In genomic region chr12:92363295-92364146, GRCh38 we compare ENCODE assay signal across 8 cellular contexts.
DNase-seq lines count a peak whose midpoint lies in the region; ATAC-seq and TF ChIP-seq lines count a peak whose summit lies in the region.

No MANE protein-coding gene starts in this region.

- no peak overlapping the region for H4K5ac ChIP-seq in mesendoderm (ENCODE audit: low read length)

- intact Hi-C loops in mammary epithelial cell (cut with micrococcal nuclease): no loop called here
- intact Hi-C loops in stomach (cut with DNase I; ENCODE audit: low total_unique reads): no loop called here

- peak; percentile 71 for ATAC-seq in GM18909 (IDR thresholded peaks at IDR 0.05; ENCODE audit: poor library complexity, unreplicated experiment)
- ATAC-seq in HG03103 (IDR thresholded peaks at IDR 0.05; ENCODE audit: low read depth, unreplicated experiment): peak; percentile 56

- no peak overlapping the region for H3K4me3 ChIP-seq in mammary epithelial cell (replicated peaks in 1 of 3; ENCODE audit: insufficient read depth in 1 of 3, low read depth in 2 of 3, low read length in 3 of 3)
- no peak overlapping the region for H3K4me3 ChIP-seq in mesendoderm (ENCODE audit: low read length)
- H3K4me3 ChIP-seq in stomach: peak overlapping the region in 3 of 4 donors; percentile 12 to 17 (median 16)

- H3K18ac ChIP-seq in mesendoderm (ENCODE audit: low read length): no peak overlapping the region

- H3K9ac ChIP-seq in mammary epithelial cell (ENCODE audit: insufficient read depth, low read length) (no peak overlapping the region), mesendoderm (ENCODE audit: low read length) (no peak overlapping the region)

- H3K23ac ChIP-seq in mesendoderm (ENCODE audit: low read length): no peak overlapping the region

- no peak overlapping the region for H2BK120ac ChIP-seq in mesendoderm (ENCODE audit: low read depth, low read length)

- no peak overlapping the region for H3K4ac ChIP-seq in mesendoderm (ENCODE audit: low read depth, low read length)

- dilution Hi-C loops in mammary epithelial cell (cut with HindIII; ENCODE audit: low sequenced_read_pairs): no loop called here

- no peak for TF ChIP-seq POLR2A in stomach (IDR thresholded peaks at IDR 0.05)

- in situ Hi-C loops in mammary epithelial cell (cut with MboI; ENCODE audit: low sequenced_read_pairs in 2 of 2): no loop called here

- H3K4me1 ChIP-seq in mammary epithelial cell (ENCODE audit: insufficient read depth, low read length) (peaks cover 6% of the 10 kb centered on the region), mesendoderm (ENCODE audit: control insufficient read depth, low read depth, low read length) (no peaks in the 10 kb centered on the region), stomach (peaks cover 6 to 18% (median 10%) of the 10 kb centered on the region in 4 donors)

- H4K20me1 ChIP-seq in mammary epithelial cell (ENCODE audit: insufficient read depth, low read length): no peaks in the 10 kb centered on the region

- H3K27ac ChIP-seq in mammary epithelial cell (ENCODE audit: insufficient read depth, low read depth, low read length) (no peak overlapping the region), mesendoderm (ENCODE audit: low read depth, low read length) (no peak overlapping the region), stomach (peak overlapping the region in 4 of 5 donors; percentile 22 to 72 (median 42))

- no peak overlapping the region for H3K4me2 ChIP-seq in mammary epithelial cell (ENCODE audit: insufficient read depth, low read depth, low read length)
- no peak overlapping the region for H3K4me2 ChIP-seq in mesendoderm (ENCODE audit: low read length)

- no peak overlapping the region for H2BK5ac ChIP-seq in mesendoderm (ENCODE audit: low read length)

- no TSS peak for BruUV-seq in mammary epithelial cell (replicated peaks; lab: Mats Ljungman, UMichigan)

- CTCF ChIA-PET in mammary epithelial cell (lab: Charles Lee; ENCODE audit: low non-redundant PET): no interaction called here

- peak; percentile 7 for DNase-seq in AG08396 (ENCODE audit: low spot score)
- DNase-seq in T follicular helper cell (ENCODE audit: low read depth): peak; percentile 36
- DNase-seq in mammary epithelial cell: no peak
- peak; percentile 16 for DNase-seq in mesendoderm
- no peak for DNase-seq in stomach
- no peak for DNase-seq in COLO668 (lab: John Stamatoyannopoulos, UW; ENCODE audit: unreplicated experiment)

- H3K9me3 ChIP-seq in mammary epithelial cell (replicated peaks; ENCODE audit: insufficient read depth, low read length) (no peaks in the 10 kb centered on the region), stomach (no peaks in the 10 kb centered on the region)

- H3K56ac ChIP-seq in mesendoderm (ENCODE audit: low read length): no peak overlapping the region

- H4K8ac ChIP-seq in mesendoderm (ENCODE audit: low read depth, low read length): no peak overlapping the region

- H3K79me2 ChIP-seq in mammary epithelial cell (ENCODE audit: insufficient read depth, low read length) (no peaks in the 10 kb centered on the region), mesendoderm (ENCODE audit: control insufficient read depth, insufficient read depth, low read length) (no peaks in the 10 kb centered on the region)

- no peak overlapping the region for H2BK15ac ChIP-seq in mesendoderm (replicated peaks; ENCODE audit: low read depth)

- TF ChIP-seq EP300 in stomach (IDR thresholded peaks at IDR 0.05): no peak

- no peak overlapping the region for H2AK5ac ChIP-seq in mesendoderm (ENCODE audit: low read length)

- TF ChIP-seq CTCF in mammary epithelial cell (conservative IDR thresholded peaks at IDR 0.05 in 1 of 2, IDR thresholded peaks at IDR 0.05 in 1 of 2; ENCODE audit: extremely low read depth in 1 of 2, insufficient read depth in 1 of 2, low read depth in 1 of 2, low read length in 2 of 2): no peak
- no peak for TF ChIP-seq CTCF in stomach (IDR thresholded peaks at IDR 0.05)

- H3K27me3 ChIP-seq in mammary epithelial cell (ENCODE audit: insufficient read depth, low read length) (no peaks in the 10 kb centered on the region), mesendoderm (ENCODE audit: insufficient read depth, low read length, poor library complexity) (no peaks in the 10 kb centered on the region), stomach (no peaks in the 10 kb centered on the region)

- peak overlapping the region; percentile 75 for H2AFZ ChIP-seq in mammary epithelial cell (ENCODE audit: low read depth, low read length)

- 62% methylated on average over 7 of the region's 11 CpGs for WGBS in mammary epithelial cell (ENCODE audit: low coverage, missing lambda C conversion rate)
- WGBS in mesendoderm (ENCODE audit: extremely low coverage, insufficient coverage, low lambda C conversion rate): no CpG with 5 or more reads among the region's 11 CpGs
- WGBS in stomach, 5 donors: 43 to 62% (median 60%) methylated on average over 11 of the region's 11 CpGs

- no peaks in the 10 kb centered on the region for H3K79me1 ChIP-seq in mesendoderm (ENCODE audit: low read length)

- H3K36me3 ChIP-seq in mammary epithelial cell (ENCODE audit: insufficient read depth, low read length) (no peaks in the 10 kb centered on the region), mesendoderm (ENCODE audit: control insufficient read depth, insufficient read depth, low read length) (no peaks in the 10 kb centered on the region), stomach (no peaks in the 10 kb centered on the region)

Comparison
In these comparisons a context has a peak if more than half of its experiments do, and no peak if none do; other contexts are left out.
1. DNase-seq: peak in AG08396 (single experiment), T follicular helper cell (single experiment) and mesendoderm (single experiment); none in mammary epithelial cell (single experiment), stomach (single experiment) and COLO668 (single experiment).
2. H3K27ac ChIP-seq: peak in stomach (4 of 5); none in mammary epithelial cell (single experiment) and mesendoderm (single experiment).
3. H3K4me3 ChIP-seq: peak in stomach (3 of 4); none in mammary epithelial cell (0 of 3) and mesendoderm (single experiment).